In the genomic region with DNA sequence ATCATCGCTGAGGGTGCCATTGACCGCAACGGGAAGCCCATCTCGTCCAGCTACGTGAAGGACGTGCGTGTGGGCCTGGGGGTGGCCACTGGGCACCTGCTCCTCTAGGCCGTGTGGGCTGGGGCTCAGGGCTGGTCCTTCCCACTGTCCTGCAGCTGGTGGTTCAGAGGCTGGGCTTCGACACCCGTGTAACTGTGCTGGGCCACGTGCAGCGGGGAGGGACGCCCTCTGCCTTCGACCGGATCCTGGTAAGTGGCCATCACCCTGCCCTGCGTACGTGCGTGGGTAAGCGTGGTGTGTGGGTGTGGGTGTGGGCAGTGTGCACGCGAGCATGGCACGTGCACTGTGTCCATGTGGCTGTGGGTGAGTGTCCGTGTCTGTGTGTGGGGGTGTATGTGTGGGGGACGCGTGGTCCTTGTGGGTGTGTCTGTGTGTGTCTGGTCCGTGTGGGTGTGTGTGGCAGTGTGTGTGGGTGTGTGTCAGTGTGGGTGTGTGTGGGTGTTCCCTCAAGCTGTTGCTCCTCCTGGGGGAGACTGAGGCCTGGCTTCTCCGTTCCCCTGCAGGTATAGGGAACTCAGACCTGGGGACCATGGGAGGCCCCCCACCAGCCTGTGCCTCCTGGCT, we compare ENCODE assay signal across 19 cellular contexts. TPM values are rescaled to one million over a fixed set of nuclear protein-coding genes. Genes with fewer than 3 reads are reported as not detected.
A peak's percentile ranks its signal among the peaks of the same experiment; 100 is the strongest.
DNase-seq lines count a peak whose midpoint lies in the region; ATAC-seq and TF ChIP-seq lines count a peak whose summit lies in the region.
"Had no signal": no experiment of that assay in that cellular context is flagged by ENCODE, and none has a peak within 500 bp of the region (broad histone marks: within the 10 kb centered on the region; RNA-seq: fewer than 3 reads in every experiment).

No MANE protein-coding gene starts in this region.

- H3K4me3 Mint-ChIP-seq in T-helper 17 cell (peak overlapping the region; percentile 12), endodermal cell (no peak overlapping the region)
- H3K4me3 Mint-ChIP-seq: activated naive CD8-positive, alpha-beta T cell treated with anti-CD3 and anti-CD28 coated beads, Interleukin-2, amount 10 ng/mL, durations not matched to agents 7 days and 5 days; naive thymus-derived CD4-positive, alpha-beta T cell; stimulated activated naive CD8-positive, alpha-beta T cell treated with anti-CD3 and anti-CD28 coated beads, Interleukin-15, Interleukin-2, amounts not matched to agents 100 ng/mL and 50 ng/mL, for 24 hours had no signal

- no peak for ATAC-seq in T-helper 17 cell
- no peak for ATAC-seq in HG03045 (IDR thresholded peaks at IDR 0.05; ENCODE audit: unreplicated experiment)
- ATAC-seq: naive thymus-derived CD4-positive, alpha-beta T cell had no signal

- H3K27me3 Mint-ChIP-seq in T-helper 17 cell (no peaks in the 10 kb centered on the region), endodermal cell (ENCODE audit: insufficient read depth) (no peaks in the 10 kb centered on the region)
- H3K27me3 Mint-ChIP-seq: activated naive CD8-positive, alpha-beta T cell treated with anti-CD3 and anti-CD28 coated beads, Interleukin-2, amount 10 ng/mL, durations not matched to agents 7 days and 5 days; naive thymus-derived CD4-positive, alpha-beta T cell; stimulated activated naive CD8-positive, alpha-beta T cell treated with anti-CD3 and anti-CD28 coated beads, Interleukin-15, Interleukin-2, amounts not matched to agents 100 ng/mL and 50 ng/mL, for 24 hours had no signal

- no peak for TF ChIP-seq CTCF in endodermal cell (conservative IDR thresholded peaks at IDR 0.05)

- H3K4me1 ChIP-seq in endodermal cell (ENCODE audit: control insufficient read depth, insufficient read depth, low read length) = no peaks in the 10 kb centered on the region
- H3K4me1 ChIP-seq: prostate gland, SJCRH30 had no signal

- H3K27ac Mint-ChIP-seq in T-helper 17 cell (no peak overlapping the region), endodermal cell (no peak overlapping the region)
- H3K27ac Mint-ChIP-seq: activated naive CD8-positive, alpha-beta T cell treated with anti-CD3 and anti-CD28 coated beads, Interleukin-2, amount 10 ng/mL, durations not matched to agents 7 days and 5 days; stimulated activated naive CD8-positive, alpha-beta T cell treated with anti-CD3 and anti-CD28 coated beads, Interleukin-15, Interleukin-2, amounts not matched to agents 100 ng/mL and 50 ng/mL, for 24 hours had no signal

- peaks cover 32% of the 10 kb centered on the region for H3K36me3 ChIP-seq in endodermal cell (ENCODE audit: control insufficient read depth, insufficient read depth, low read length)

- DNase-seq in T-helper 17 cell (no peak), endodermal cell (no peak), NCI-H1694 (lab: John Stamatoyannopoulos, UW) (no peak)
- DNase-seq: activated CD4-positive, alpha-beta T cell treated with anti-CD3 and anti-CD28 coated beads for 1 hour; activated naive CD8-positive, alpha-beta T cell treated with anti-CD3 and anti-CD28 coated beads, Interleukin-2, amount 10 ng/mL, durations not matched to agents 7 days and 5 days; central memory CD4-positive, alpha-beta T cell; foreskin melanocyte; GF-D8; naive thymus-derived CD4-positive, alpha-beta T cell; NCI-H1930; NCI-H510A treated with DMSO at 0.1 percent for 48 hours; SJCRH30 had no signal

- H3K4me1 Mint-ChIP-seq in T-helper 17 cell = no peaks in the 10 kb centered on the region
- no peaks in the 10 kb centered on the region for H3K4me1 Mint-ChIP-seq in endodermal cell
- H3K4me1 Mint-ChIP-seq: activated naive CD8-positive, alpha-beta T cell treated with anti-CD3 and anti-CD28 coated beads, Interleukin-2, amount 10 ng/mL, durations not matched to agents 7 days and 5 days had no signal

- H3K27ac ChIP-seq in endodermal cell (ENCODE audit: low read depth, low read length) = peak overlapping the region; percentile 38
- H3K27ac ChIP-seq: prostate gland, SJCRH30 had no signal

- H3K27me3 ChIP-seq in endodermal cell (ENCODE audit: control insufficient read depth, insufficient read depth, low read length, poor library complexity, severe bottlenecking) = no peaks in the 10 kb centered on the region
- H3K27me3 ChIP-seq: SJCRH30 had no signal

- H3K36me3 Mint-ChIP-seq in T-helper 17 cell (ENCODE audit: low read depth) (no peaks in the 10 kb centered on the region), endodermal cell (ENCODE audit: low read depth) (peaks cover 20% of the 10 kb centered on the region)

- 97% methylated on average over 16 to 27 of the region's 27 CpGs for WGBS in endodermal cell (ENCODE audit: insufficient coverage in 1 of 2, insufficient read length in 1 of 2), 2 experiments

- H3K9me3 ChIP-seq in T-helper 17 cell (ENCODE audit: control insufficient read depth, low read length, poor library complexity, severe bottlenecking) (no peaks in the 10 kb centered on the region), endodermal cell (ENCODE audit: control insufficient read depth, low read length) (no peaks in the 10 kb centered on the region)
- H3K9me3 ChIP-seq: prostate gland, SJCRH30 had no signal

- no peak overlapping the region for H3K9ac ChIP-seq in endodermal cell (ENCODE audit: extremely low read depth, low read length, poor library complexity, severe bottlenecking)

- H3K9me3 Mint-ChIP-seq in endodermal cell = no peaks in the 10 kb centered on the region
- H3K9me3 Mint-ChIP-seq: activated naive CD8-positive, alpha-beta T cell treated with anti-CD3 and anti-CD28 coated beads, Interleukin-2, amount 10 ng/mL, durations not matched to agents 7 days and 5 days; naive thymus-derived CD4-positive, alpha-beta T cell; stimulated activated naive CD8-positive, alpha-beta T cell treated with anti-CD3 and anti-CD28 coated beads, Interleukin-15, Interleukin-2, amounts not matched to agents 100 ng/mL and 50 ng/mL, for 24 hours had no signal

- no peak overlapping the region for H3K4me3 ChIP-seq in endodermal cell (ENCODE audit: low read length)
- H3K4me3 ChIP-seq: prostate gland, SJCRH30 had no signal

RNA-seq across cellular contexts. Expression of a gene that starts 16.5 kb away (rescaled TPM):
- total RNA-seq in T-helper 17 cell (100 to 1,000 TPM; 132 to 176 TPM), endodermal cell (100 to 1,000 TPM; 195 to 198 TPM)
- polyA plus RNA-seq in endodermal cell (2013, experiment 1 of 2) = 97.2 TPM
- 95.3 TPM for polyA plus RNA-seq in endodermal cell (2013, experiment 2 of 2)

RNA-seq across cellular contexts. Expression of a gene that starts 22.8 kb away (rescaled TPM):
- total RNA-seq in T-helper 17 cell (10 to 100 TPM; 48.0 to 54.2 TPM), endodermal cell (10 to 100 TPM; 33.1 to 35.7 TPM)
- 18.8 TPM for polyA plus RNA-seq in endodermal cell (2013, experiment 1 of 2)
- 17.7 TPM for polyA plus RNA-seq in endodermal cell (2013, experiment 2 of 2)

RNA-seq across cellular contexts. Expression of a gene that starts 30.7 kb away (rescaled TPM):
- total RNA-seq in T-helper 17 cell = 1 to 10 TPM; 1.4 to 3.4 TPM
- 1 to 10 TPM; 1.2 to 2.7 TPM for total RNA-seq in endodermal cell
- polyA plus RNA-seq in endodermal cell (2013, experiment 1 of 2) = 0.57 TPM
- 0.46 TPM for polyA plus RNA-seq in endodermal cell (2013, experiment 2 of 2)
- total RNA-seq: activated naive CD8-positive, alpha-beta T cell treated with anti-CD3 and anti-CD28 coated beads, Interleukin-2, amount 10 ng/mL, durations not matched to agents 7 days and 5 days; H4; HT-29; M059J; prostate gland had no signal
- polyA plus RNA-seq: liver had no signal

RNA-seq across cellular contexts. Expression of a gene that starts 37.0 kb away (rescaled TPM):
- total RNA-seq in T-helper 17 cell = 10 to 100 TPM in 1 of 2 donors, 1 to 10 TPM in 1; 2.7 to 26.1 TPM
- total RNA-seq in endodermal cell = 10 to 100 TPM in 1 of 2 donors, 1 to 10 TPM in 1; 1.6 to 12.5 TPM
- 0.36 TPM for polyA plus RNA-seq in endodermal cell (2013, experiment 1 of 2)
- polyA plus RNA-seq in endodermal cell (2013, experiment 2 of 2) = 0.33 TPM
- total RNA-seq: HT-29 had no signal

RNA-seq across cellular contexts. Expression of a gene that starts 54.7 kb away (rescaled TPM):
- not detected for total RNA-seq in T-helper 17 cell
- 1 to 10 TPM in 1 of 2 donors, not detected in 1; 1.3 TPM for total RNA-seq in endodermal cell
- 0.53 TPM for polyA plus RNA-seq in endodermal cell (2013, experiment 1 of 2)
- not detected for polyA plus RNA-seq in endodermal cell (2013, experiment 2 of 2)
- total RNA-seq: activated naive CD8-positive, alpha-beta T cell treated with anti-CD3 and anti-CD28 coated beads, Interleukin-2, amount 10 ng/mL, durations not matched to agents 7 days and 5 days; H4; HT-29; M059J; naive thymus-derived CD4-positive, alpha-beta T cell; prostate gland; SJCRH30 had no signal
- polyA plus RNA-seq: naive thymus-derived CD4-positive, alpha-beta T cell had no signal
